In genomic region chr12:127509066-127509778, GRCh38 we compare ENCODE assay signal across 19 cellular contexts.
A peak's percentile ranks its signal among the peaks of the same experiment; 100 is the strongest.
DNase-seq lines count a peak whose midpoint lies in the region; TF ChIP-seq lines count a peak whose summit lies in the region.
"Had no signal": no experiment of that assay in that cellular context is flagged by ENCODE, and none has a peak within 500 bp of the region (broad histone marks: within the 10 kb centered on the region; RNA-seq: fewer than 3 reads in every experiment).

No MANE protein-coding gene starts in this region.

- H3K4me1 ChIP-seq in uterus = no peaks in the 10 kb centered on the region
- H3K4me1 ChIP-seq: pancreas had no signal

- peak overlapping the region; percentile 62 for H3K27ac Mint-ChIP-seq in HFFc6
- H3K27ac Mint-ChIP-seq in activated naive CD4-positive, alpha-beta T cell treated with anti-CD3 and anti-CD28 coated beads for 36 hours = no peak overlapping the region
- H3K27ac Mint-ChIP-seq: stimulated activated memory B cell treated with anti-CD40 and anti-IgM and Interleukin-4, amounts not matched to agents 10 μg/mL and 1 μg/mL and 100 μg/mL, for 72 hours; type B pancreatic cell had no signal

- peak overlapping the region; percentile 29; the same call in 1 of the 2 replicates for H3K4me3 Mint-ChIP-seq in HFFc6
- H3K4me3 Mint-ChIP-seq in activated naive CD4-positive, alpha-beta T cell treated with anti-CD3 and anti-CD28 coated beads for 36 hours = no peak overlapping the region
- H3K4me3 Mint-ChIP-seq: activated T-cell treated with anti-CD3 and anti-CD28 coated beads, Interleukin-2, amount 50 U/mL, for 4 hours; stimulated activated memory B cell treated with anti-CD40 and anti-IgM and Interleukin-4, amounts not matched to agents 10 μg/mL and 1 μg/mL and 100 μg/mL, for 72 hours; type B pancreatic cell had no signal

- peaks cover 33% of the 10 kb centered on the region for H3K4me1 Mint-ChIP-seq in HFFc6 (ENCODE audit: low read depth)
- H3K4me1 Mint-ChIP-seq in activated naive CD4-positive, alpha-beta T cell treated with anti-CD3 and anti-CD28 coated beads for 36 hours (ENCODE audit: low read depth) = no peaks in the 10 kb centered on the region
- H3K4me1 Mint-ChIP-seq: stimulated activated memory B cell treated with anti-CD40 and anti-IgM and Interleukin-4, amounts not matched to agents 10 μg/mL and 1 μg/mL and 100 μg/mL, for 72 hours had no signal

- intact Hi-C loops in activated naive CD4-positive, alpha-beta T cell treated with anti-CD3 and anti-CD28 coated beads for 36 hours (cut with micrococcal nuclease) = no loop called here
- intact Hi-C loops in uterus (cut with DNase I; ENCODE audit: low total_unique reads) = no loop called here

- H3K9me3 Mint-ChIP-seq in HFFc6 = no peaks in the 10 kb centered on the region
- H3K9me3 Mint-ChIP-seq in activated naive CD4-positive, alpha-beta T cell treated with anti-CD3 and anti-CD28 coated beads for 36 hours = peaks cover 4% of the 10 kb centered on the region
- H3K9me3 Mint-ChIP-seq: stimulated activated memory B cell treated with anti-CD40 and anti-IgM and Interleukin-4, amounts not matched to agents 10 μg/mL and 1 μg/mL and 100 μg/mL, for 72 hours had no signal

- POLR2A ChIA-PET in AG04450 (lab: Yijun Ruan, JAX) = no interaction called here

- no peaks in the 10 kb centered on the region for H3K36me3 Mint-ChIP-seq in HFFc6 (ENCODE audit: low read depth)
- H3K36me3 Mint-ChIP-seq in activated naive CD4-positive, alpha-beta T cell treated with anti-CD3 and anti-CD28 coated beads for 36 hours (ENCODE audit: low read depth) = no peaks in the 10 kb centered on the region
- H3K36me3 Mint-ChIP-seq: stimulated activated memory B cell treated with anti-CD40 and anti-IgM and Interleukin-4, amounts not matched to agents 10 μg/mL and 1 μg/mL and 100 μg/mL, for 72 hours; type B pancreatic cell had no signal

- DNase-seq in AG04450 (ENCODE audit: low read depth, low spot score) (peak; percentile 45), HFFc6 (peak; percentile 75), amniotic stem cell (lab: John Stamatoyannopoulos, UW) (peak; percentile 38), fibroblast of villous mesenchyme (ENCODE audit: low read depth) (peak; percentile 27), hippocampal formation (lab: John Stamatoyannopoulos, UW) (no peak), uterus (no peak), T-helper 1 cell (no peak)
- no peak for DNase-seq in activated naive CD4-positive, alpha-beta T cell treated with anti-CD3 and anti-CD28 coated beads for 36 hours
- DNase-seq: activated CD4-positive, alpha-beta T cell treated with anti-CD3 and anti-CD28 coated beads, Interleukin-2, amount 50 U/mL, for 48 hours; activated T-cell treated with anti-CD3 and anti-CD28 coated beads, Interleukin-2, amount 50 U/mL, for 4 hours; cortex of kidney; GF-D8; KBM-7; left cardiac atrium; NCI-H1417; pancreas had no signal

- no peaks in the 10 kb centered on the region for H3K27me3 ChIP-seq in AG04450 (ENCODE audit: control insufficient read depth, insufficient read depth, low read length)
- H3K27me3 ChIP-seq in uterus = no peaks in the 10 kb centered on the region

- no peak for TF ChIP-seq POLR2A in uterus (IDR thresholded peaks at IDR 0.05)

- H3K9me3 ChIP-seq in AG04450 (ENCODE audit: control insufficient read depth, insufficient read depth, low read length) (peaks cover 2% of the 10 kb centered on the region; the same call in 1 of the 2 replicates), uterus (no peaks in the 10 kb centered on the region)
- H3K9me3 ChIP-seq: pancreas had no signal

- TF ChIP-seq CTCF in AG04450 (IDR thresholded peaks at IDR 0.05; ENCODE audit: low read depth, low read length) (no peak), HFFc6 (IDR thresholded peaks at IDR 0.05) (no peak), fibroblast of villous mesenchyme (IDR thresholded peaks at IDR 0.05; ENCODE audit: insufficient read depth, low read depth, low read length) (no peak), uterus (IDR thresholded peaks at IDR 0.05) (no peak)

- no peaks in the 10 kb centered on the region for H3K36me3 ChIP-seq in uterus
- H3K36me3 ChIP-seq: pancreas had no signal

- CTCF ChIA-PET in AG04450 (lab: Charles Lee) = no interaction called here
- CTCF ChIA-PET in activated naive CD4-positive, alpha-beta T cell treated with anti-CD3 and anti-CD28 coated beads for 36 hours (lab: Charles Lee) = no interaction called here

- H3K27me3 Mint-ChIP-seq in HFFc6 (ENCODE audit: insufficient read depth) = peaks cover 4% of the 10 kb centered on the region; the same call in 1 of the 2 replicates
- peaks cover 1% of the 10 kb centered on the region for H3K27me3 Mint-ChIP-seq in activated naive CD4-positive, alpha-beta T cell treated with anti-CD3 and anti-CD28 coated beads for 36 hours (ENCODE audit: low read depth)
- H3K27me3 Mint-ChIP-seq: stimulated activated memory B cell treated with anti-CD40 and anti-IgM and Interleukin-4, amounts not matched to agents 10 μg/mL and 1 μg/mL and 100 μg/mL, for 72 hours; type B pancreatic cell had no signal

- peak overlapping the region; percentile 32 for H3K27ac ChIP-seq in AG04450 (ENCODE audit: low read depth, low read length)
- H3K27ac ChIP-seq in uterus = no peak overlapping the region
- H3K27ac ChIP-seq: pancreas had no signal

- no peak overlapping the region for H3K4me3 ChIP-seq in AG04450 (ENCODE audit: low read depth, low read length)
- no peak overlapping the region for H3K4me3 ChIP-seq in fibroblast of villous mesenchyme (ENCODE audit: low read depth, low read length)
- H3K4me3 ChIP-seq in uterus = no peak overlapping the region
- H3K4me3 ChIP-seq: pancreas, smooth muscle cell had no signal

Comparison
In these comparisons a context has a peak if more than half of its experiments do, and no peak if none do; other contexts are left out.
1. DNase-seq: peak in AG04450 (single experiment), HFFc6 (single experiment), amniotic stem cell (single experiment) and fibroblast of villous mesenchyme (single experiment); none in activated naive CD4-positive, alpha-beta T cell treated with anti-CD3 and anti-CD28 coated beads for 36 hours (single experiment), hippocampal formation (0 of 2), uterus (0 of 2) and T-helper 1 cell (0 of 5).